ENCODE assay signal across 2 cellular contexts in the genomic region with DNA sequence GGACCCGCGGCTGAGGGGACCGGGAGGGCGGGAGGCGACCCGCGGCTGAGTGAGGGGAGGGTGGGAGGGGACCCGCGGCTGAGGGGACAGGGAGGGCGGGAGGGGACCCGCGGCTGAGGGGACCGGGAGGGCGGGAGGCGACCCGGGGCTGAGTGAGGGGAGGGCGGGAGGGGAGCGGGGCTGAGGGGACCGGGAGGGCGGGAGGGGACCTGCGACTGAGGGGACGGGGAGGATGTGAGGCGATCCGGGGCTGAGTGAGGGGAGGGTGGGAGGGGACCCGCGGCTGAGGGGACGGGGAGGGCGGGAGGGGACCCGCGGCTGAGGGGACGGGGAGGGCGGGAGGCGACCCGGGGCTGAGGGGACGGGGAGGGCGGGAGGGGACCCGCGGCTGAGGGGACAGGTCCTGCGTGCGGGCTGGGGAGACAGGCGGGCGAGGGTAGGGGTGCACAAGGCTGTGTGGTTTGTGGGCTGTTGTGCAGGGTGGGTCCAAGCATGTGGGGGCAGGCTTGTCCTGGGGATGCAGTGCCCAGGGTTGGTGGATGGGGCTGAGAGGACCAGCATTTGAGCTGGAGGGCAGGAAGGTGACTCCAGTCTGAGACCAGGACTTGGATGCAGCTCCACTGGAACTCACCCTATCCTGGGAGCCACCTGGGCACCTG.
TF ChIP-seq lines count a peak whose summit lies in the region.

No MANE protein-coding gene starts in this region.

TF ChIP-seq in endothelial cell of umbilical vein, 7 proteins besides CTCF, POLR2A, EP300 and RAD21:
- TF ChIP-seq FOS (IDR thresholded peaks at IDR 0.05; ENCODE audit: borderline replicate concordance, insufficient read depth, low read length) (no peak), EZH2 (IDR thresholded peaks at IDR 0.05; ENCODE audit: borderline replicate concordance, low read depth, low read length, severe bottlenecking) (peak; percentile 57)

TF ChIP-seq in neural cell, 6 proteins besides CTCF, POLR2A, EP300 and RAD21:
- TF ChIP-seq POLR2AphosphoS5 (IDR thresholded peaks at IDR 0.05) (no peak), EZH2 (IDR thresholded peaks at IDR 0.05; ENCODE audit: borderline replicate concordance, insufficient read depth, low read length, poor library complexity, severe bottlenecking) (no peak), TAF1 (IDR thresholded peaks at IDR 0.05; ENCODE audit: low read depth) (no peak), SMC3 (conservative IDR thresholded peaks at IDR 0.05; ENCODE audit: poor library complexity) (no peak), MXI1 (conservative IDR thresholded peaks at IDR 0.05; ENCODE audit: poor library complexity, severe bottlenecking) (no peak)
- TF ChIP-seq, protein P1, sequence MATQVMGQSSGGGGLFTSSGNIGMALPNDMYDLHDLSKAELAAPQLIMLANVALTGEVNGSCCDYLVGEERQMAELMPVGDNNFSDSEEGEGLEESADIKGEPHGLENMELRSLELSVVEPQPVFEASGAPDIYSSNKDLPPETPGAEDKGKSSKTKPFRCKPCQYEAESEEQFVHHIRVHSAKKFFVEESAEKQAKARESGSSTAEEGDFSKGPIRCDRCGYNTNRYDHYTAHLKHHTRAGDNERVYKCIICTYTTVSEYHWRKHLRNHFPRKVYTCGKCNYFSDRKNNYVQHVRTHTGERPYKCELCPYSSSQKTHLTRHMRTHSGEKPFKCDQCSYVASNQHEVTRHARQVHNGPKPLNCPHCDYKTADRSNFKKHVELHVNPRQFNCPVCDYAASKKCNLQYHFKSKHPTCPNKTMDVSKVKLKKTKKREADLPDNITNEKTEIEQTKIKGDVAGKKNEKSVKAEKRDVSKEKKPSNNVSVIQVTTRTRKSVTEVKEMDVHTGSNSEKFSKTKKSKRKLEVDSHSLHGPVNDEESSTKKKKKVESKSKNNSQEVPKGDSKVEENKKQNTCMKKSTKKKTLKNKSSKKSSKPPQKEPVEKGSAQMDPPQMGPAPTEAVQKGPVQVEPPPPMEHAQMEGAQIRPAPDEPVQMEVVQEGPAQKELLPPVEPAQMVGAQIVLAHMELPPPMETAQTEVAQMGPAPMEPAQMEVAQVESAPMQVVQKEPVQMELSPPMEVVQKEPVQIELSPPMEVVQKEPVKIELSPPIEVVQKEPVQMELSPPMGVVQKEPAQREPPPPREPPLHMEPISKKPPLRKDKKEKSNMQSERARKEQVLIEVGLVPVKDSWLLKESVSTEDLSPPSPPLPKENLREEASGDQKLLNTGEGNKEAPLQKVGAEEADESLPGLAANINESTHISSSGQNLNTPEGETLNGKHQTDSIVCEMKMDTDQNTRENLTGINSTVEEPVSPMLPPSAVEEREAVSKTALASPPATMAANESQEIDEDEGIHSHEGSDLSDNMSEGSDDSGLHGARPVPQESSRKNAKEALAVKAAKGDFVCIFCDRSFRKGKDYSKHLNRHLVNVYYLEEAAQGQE (IDR thresholded peaks at IDR 0.05; ENCODE audit: borderline replicate concordance) = no peak
